Comparison of ENCODE assay signal across 2 cellular contexts in genomic region chr4:42360158-42360557, GRCh38.
TF ChIP-seq lines count a peak whose summit lies in the region.

No MANE protein-coding gene starts in this region.

TF ChIP-seq in liver, 16 proteins besides CTCF, POLR2A, EP300 and RAD21:
- TF ChIP-seq NR2F2 (IDR thresholded peaks at IDR 0.05) (peak; percentile 87), ZBTB33 (IDR thresholded peaks at IDR 0.05) (no peak), TAF1 (conservative IDR thresholded peaks at IDR 0.05) (no peak), YY1 (IDR thresholded peaks at IDR 0.05) (no peak), SP1 (IDR thresholded peaks at IDR 0.05) (no peak)
- TF ChIP-seq, protein P1, sequence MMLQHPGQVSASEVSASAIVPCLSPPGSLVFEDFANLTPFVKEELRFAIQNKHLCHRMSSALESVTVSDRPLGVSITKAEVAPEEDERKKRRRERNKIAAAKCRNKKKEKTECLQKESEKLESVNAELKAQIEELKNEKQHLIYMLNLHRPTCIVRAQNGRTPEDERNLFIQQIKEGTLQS (IDR thresholded peaks at IDR 0.05): no peak

TF ChIP-seq in HepG2, 621 proteins besides CTCF, POLR2A, EP300 and RAD21:
- TF ChIP-seq, protein P2, sequence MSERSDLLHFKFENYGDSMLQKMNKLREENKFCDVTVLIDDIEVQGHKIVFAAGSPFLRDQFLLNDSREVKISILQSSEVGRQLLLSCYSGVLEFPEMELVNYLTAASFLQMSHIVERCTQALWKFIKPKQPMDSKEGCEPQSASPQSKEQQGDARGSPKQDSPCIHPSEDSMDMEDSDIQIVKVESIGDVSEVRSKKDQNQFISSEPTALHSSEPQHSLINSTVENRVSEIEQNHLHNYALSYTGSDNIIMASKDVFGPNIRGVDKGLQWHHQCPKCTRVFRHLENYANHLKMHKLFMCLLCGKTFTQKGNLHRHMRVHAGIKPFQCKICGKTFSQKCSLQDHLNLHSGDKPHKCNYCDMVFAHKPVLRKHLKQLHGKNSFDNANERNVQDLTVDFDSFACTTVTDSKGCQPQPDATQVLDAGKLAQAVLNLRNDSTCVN (CRISPR knock-in tag; IDR thresholded peaks at IDR 0.05; ENCODE audit: borderline replicate concordance): no peak
- TF ChIP-seq, protein P3, sequence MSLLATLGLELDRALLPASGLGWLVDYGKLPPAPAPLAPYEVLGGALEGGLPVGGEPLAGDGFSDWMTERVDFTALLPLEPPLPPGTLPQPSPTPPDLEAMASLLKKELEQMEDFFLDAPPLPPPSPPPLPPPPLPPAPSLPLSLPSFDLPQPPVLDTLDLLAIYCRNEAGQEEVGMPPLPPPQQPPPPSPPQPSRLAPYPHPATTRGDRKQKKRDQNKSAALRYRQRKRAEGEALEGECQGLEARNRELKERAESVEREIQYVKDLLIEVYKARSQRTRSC (CRISPR knock-in tag; IDR thresholded peaks at IDR 0.05; ENCODE audit: low read depth): no peak
- no peak for TF ChIP-seq ZNF263 (CRISPR knock-in tag; IDR thresholded peaks at IDR 0.05)
- TF ChIP-seq, protein P4, sequence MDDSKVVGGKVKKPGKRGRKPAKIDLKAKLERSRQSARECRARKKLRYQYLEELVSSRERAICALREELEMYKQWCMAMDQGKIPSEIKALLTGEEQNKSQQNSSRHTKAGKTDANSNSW (CRISPR knock-in tag; IDR thresholded peaks at IDR 0.05; ENCODE audit: borderline replicate concordance): no peak
